ENCODE assay signal across 21 cellular contexts in the genomic region with DNA sequence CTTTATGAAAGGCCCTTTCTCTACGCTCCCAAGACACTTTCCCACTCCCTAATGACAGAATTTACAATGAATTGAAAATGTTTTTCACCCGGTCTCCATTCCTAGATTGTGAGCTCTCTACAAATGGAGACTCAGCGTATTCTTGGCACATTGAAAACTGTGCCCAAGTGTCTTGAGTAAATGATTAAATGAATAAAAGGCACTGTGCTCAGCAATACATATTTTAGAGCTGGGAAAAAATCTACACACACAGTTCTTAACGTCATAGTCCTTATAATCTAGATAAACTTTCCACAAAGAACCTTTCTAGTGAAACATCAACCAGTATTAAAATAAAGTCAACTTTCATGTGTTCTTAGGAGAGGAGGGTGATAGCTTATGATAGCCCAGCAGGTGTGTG.
A peak's percentile ranks its signal among the peaks of the same experiment; 100 is the strongest.
DNase-seq lines count a peak whose midpoint lies in the region; ATAC-seq, FAIRE-seq and TF ChIP-seq lines count a peak whose summit lies in the region.
"Had no signal": no experiment of that assay in that cellular context is flagged by ENCODE, and none has a peak within 500 bp of the region (broad histone marks: within the 10 kb centered on the region; RNA-seq: fewer than 3 reads in every experiment).

No MANE protein-coding gene starts in this region.

- H3K9ac ChIP-seq in mucosa of rectum (ENCODE audit: low read depth in 1 of 2, low read length in 2 of 2), result no peak overlapping the region
- H3K9ac ChIP-seq: KMS-11 had no signal

- H3K36me3 ChIP-seq in mucosa of rectum (ENCODE audit: control insufficient read depth in 2 of 2, insufficient read depth in 2 of 2, low read length in 2 of 2) (peaks cover 0 to 7% of the 10 kb centered on the region in 2 donors), upper lobe of right lung (no peaks in the 10 kb centered on the region)
- H3K36me3 ChIP-seq: Peyer's patch, SJSA1 had no signal

- no peaks in the 10 kb centered on the region for H3K27me3 ChIP-seq in mucosa of rectum (ENCODE audit: control insufficient read depth in 2 of 2, insufficient read depth in 2 of 2, low read length in 2 of 2)
- H3K27me3 ChIP-seq in upper lobe of right lung, result no peaks in the 10 kb centered on the region
- H3K27me3 ChIP-seq: Peyer's patch, SJSA1 had no signal

- intact Hi-C loops in upper lobe of right lung (cut with DNase I), result no loop called here

- ATAC-seq in upper lobe of right lung, result peak; percentile 66
- ATAC-seq: GM12878 had no signal

- H3K9me3 ChIP-seq in mucosa of rectum (ENCODE audit: control insufficient read depth in 2 of 2, low read length in 2 of 2) (no peaks in the 10 kb centered on the region), upper lobe of right lung (no peaks in the 10 kb centered on the region)
- H3K9me3 ChIP-seq: Peyer's patch, SJSA1 had no signal

- TF ChIP-seq CTCF in VCaP (conservative IDR thresholded peaks at IDR 0.05), result no peak
- TF ChIP-seq CTCF in upper lobe of right lung (IDR thresholded peaks at IDR 0.05), result no peak

- 0 out of 2 replicates have a peak overlapping the region, but pooled peaks have one; percentile 2 for H3K27ac ChIP-seq in VCaP
- peak overlapping the region; percentile 4 to 6 for H3K27ac ChIP-seq in mucosa of rectum (ENCODE audit: low read depth in 2 of 2, low read length in 2 of 2)
- H3K27ac ChIP-seq in upper lobe of right lung, result no peak overlapping the region
- H3K27ac ChIP-seq: KMS-11, Peyer's patch, SJSA1 had no signal

- no peak for DNase-seq in upper lobe of right lung
- no peak for DNase-seq in ureter (ENCODE audit: low spot score)
- DNase-seq in SIG-M5 treated with dmso at 0.1 percent for 504 hours (lab: John Stamatoyannopoulos, UW; ENCODE audit: unreplicated experiment), result no peak
- DNase-seq in NCI-H1694 (lab: John Stamatoyannopoulos, UW), result no peak
- DNase-seq: DND-41, IMR-90, NCI-H1092 treated with DMSO at 0.1 percent for 48 hours, NCI-H1436 treated with DMSO at 0.1 percent for 48 hours, NCI-H2029, NCI-H345, NCI-H524, NCI-H774, Peyer's patch had no signal

- peaks cover 6 to 11% of the 10 kb centered on the region in 2 donors for H3K4me1 ChIP-seq in mucosa of rectum (ENCODE audit: control insufficient read depth in 2 of 2, insufficient read depth in 2 of 2, low read length in 2 of 2)
- H3K4me1 ChIP-seq in upper lobe of right lung, result no peaks in the 10 kb centered on the region
- H3K4me1 ChIP-seq: SJSA1 had no signal

- FAIRE-seq in islet of Langerhans (lab: Jason Lieb, UNC), result peak; percentile 91
- FAIRE-seq: A204.1, GM12878, H54 had no signal

- peak overlapping the region in 1 of 2 donors; percentile 4 for H3K4me3 ChIP-seq in mucosa of rectum (ENCODE audit: low read length in 2 of 2)
- no peak overlapping the region for H3K4me3 ChIP-seq in upper lobe of right lung
- H3K4me3 ChIP-seq: GM12878, Peyer's patch, SJSA1 had no signal
